Comparison of ENCODE assay signal across 11 cellular contexts in genomic region chr1:42259739-42260064, GRCh38.
DNase-seq lines count a peak whose midpoint lies in the region; ATAC-seq, FAIRE-seq and TF ChIP-seq lines count a peak whose summit lies in the region.
"Had no signal": no experiment of that assay in that cellular context is flagged by ENCODE, and none has a peak within 500 bp of the region (broad histone marks: within the 10 kb centered on the region; RNA-seq: fewer than 3 reads in every experiment).

No MANE protein-coding gene starts in this region.

- H3K27ac ChIP-seq in BLaER1 treated with 17β-estradiol and CSF1 and Interleukin-3, amounts not matched to agents 10 nM and 100 nM = peak overlapping the region in 7 of 11 experiments; percentile 1 to 33 (median 5); a peak in 6 of 22 replicates
- H3K27ac ChIP-seq in HL-60 (replicated peaks) (peak overlapping the region; percentile 14; the same call in 1 of the 2 replicates), K562 (ENCODE audit: extremely low read depth, low read depth, low read length) (peak overlapping the region; percentile 11; the same call in 1 of the 3 replicates)
- H3K27ac ChIP-seq: colonic mucosa had no signal

- in situ Hi-C loops in K562 (cut with MboI) = no loop called here

- intact Hi-C loops in K562 (cut with micrococcal nuclease) = no loop called here

- TF ChIP-seq POLR2A in K562 (conservative IDR thresholded peaks at IDR 0.05) = no peak

- TF ChIP-seq CTCF in HL-60 (IDR thresholded peaks at IDR 0.05; ENCODE audit: insufficient read depth, low read length) (no peak), K562 (IDR thresholded peaks at IDR 0.05 in 2 of 3, conservative IDR thresholded peaks at IDR 0.05 in 1 of 3; ENCODE audit: insufficient read depth in 2 of 3, low read depth in 1 of 3, low read length in 3 of 3) (no peak)

- POLR2A ChIA-PET in K562 (lab: Yijun Ruan, JAX) = interaction anchor here (1.1 kb wide), 1 partner anchor 9 kb away, joined by 3 read pairs; no protein-coding TSS in a partner anchor

- H3K4me1 Mint-ChIP-seq in naive B cell = peaks cover 26 to 61% (median 35%) of the 10 kb centered on the region in 3 donors

- ATAC-seq in K562 (no peak; the same call in 2 of the 3 replicates), naive B cell (ENCODE audit: low read depth in 2 of 2) (no peak), HG02610 (IDR thresholded peaks at IDR 0.05; ENCODE audit: unreplicated experiment) (no peak), GM21528 (IDR thresholded peaks at IDR 0.05; ENCODE audit: low FRiP score, unreplicated experiment) (no peak)

- no peak overlapping the region for H3K4me3 Mint-ChIP-seq in naive B cell

- H3K79me2 ChIP-seq in K562 (ENCODE audit: control insufficient read depth, insufficient read depth, low read length) = peaks cover 78% of the 10 kb centered on the region

- WGBS in K562 (ENCODE audit: insufficient coverage, low coverage, missing lambda C conversion rate) = 9% methylated on average over 4 of the region's 4 CpGs

- H3K4me2 ChIP-seq in BLaER1 treated with 17β-estradiol and CSF1 and Interleukin-3, amounts not matched to agents 10 nM and 100 nM = peak overlapping the region in 10 of 11 experiments; percentile 21 to 73 (median 44); a peak in 18 of 22 replicates
- H3K4me2 ChIP-seq in K562 (ENCODE audit: insufficient read depth, low read length) = no peak overlapping the region

- H4K20me1 ChIP-seq in BLaER1 treated with 17β-estradiol and CSF1 and Interleukin-3, amounts not matched to agents 10 nM and 100 nM = peaks cover 4 to 77% (median 28%) of the 10 kb centered on the region in 11 experiments; a peak in 15 of 22 replicates
- H4K20me1 ChIP-seq in K562 (replicated peaks; ENCODE audit: control insufficient read depth, insufficient read depth, low read length) = 0 out of 2 replicates have a peak, but pooled peaks cover 7% of the 10 kb centered on the region

- no peak overlapping the region for H2AFZ ChIP-seq in K562 (ENCODE audit: low read depth, low read length)

- DNase-seq in HL-60 (ENCODE audit: low read depth in 1 of 2, low spot score in 1 of 2) = no peak
- DNase-seq in K562 (ENCODE audit: extremely low read depth in 1 of 4, low spot score in 3 of 4) = no peak
- no peak for DNase-seq in naive B cell
- no peak for DNase-seq in OCI-M2 (lab: John Stamatoyannopoulos, UW; ENCODE audit: unreplicated experiment)
- no peak for DNase-seq in AML-193 (lab: John Stamatoyannopoulos, UW)
- DNase-seq: colonic mucosa, NCI-H2081 treated with DMSO at 0.1 percent for 48 hours had no signal

- H3K4me3 ChIP-seq in BLaER1 treated with 17β-estradiol and CSF1 and Interleukin-3, amounts not matched to agents 10 nM and 100 nM = no peak overlapping the region
- H3K4me3 ChIP-seq in HL-60 (replicated peaks; ENCODE audit: insufficient read depth, low read length) (no peak overlapping the region), K562 (no peak overlapping the region)
- H3K4me3 ChIP-seq: colonic mucosa had no signal

- H3K27me3 ChIP-seq in BLaER1 treated with 17β-estradiol and CSF1 and Interleukin-3, amounts not matched to agents 10 nM and 100 nM = no peaks in the 10 kb centered on the region
- H3K27me3 ChIP-seq in HL-60 (ENCODE audit: insufficient read depth, poor library complexity, severe bottlenecking) = no peaks in the 10 kb centered on the region
- H3K27me3 ChIP-seq in K562 (ENCODE audit: control insufficient read depth in 2 of 2, insufficient read depth in 2 of 2, low read length in 2 of 2) = no peaks in the 10 kb centered on the region
- H3K27me3 ChIP-seq: colonic mucosa had no signal

- no peak for FAIRE-seq in K562 (lab: Jason Lieb, UNC)
- FAIRE-seq: H1 had no signal

- H3K9me1 ChIP-seq in K562 (ENCODE audit: control insufficient read depth, insufficient read depth, low read length) = no peaks in the 10 kb centered on the region

- peaks cover 43 to 91% (median 62%) of the 10 kb centered on the region in 11 experiments for H3K36me3 ChIP-seq in BLaER1 treated with 17β-estradiol and CSF1 and Interleukin-3, amounts not matched to agents 10 nM and 100 nM
- peaks cover 33% of the 10 kb centered on the region for H3K36me3 ChIP-seq in K562 (ENCODE audit: control insufficient read depth, insufficient read depth, low read length)
- H3K36me3 ChIP-seq: colonic mucosa had no signal

- CTCF ChIA-PET in K562 (lab: Yijun Ruan, JAX; ENCODE audit: low intra/inter-chr PET ratio) = no interaction called here

- H3K9me3 ChIP-seq in BLaER1 treated with 17β-estradiol and CSF1 and Interleukin-3, amounts not matched to agents 10 nM and 100 nM (replicated peaks in 1 of 11) = peaks cover 11 to 27% (median 18%) of the 10 kb centered on the region in 11 experiments; a peak in 19 of 22 replicates
- 0 out of 2 replicates have a peak, but pooled peaks cover 2% of the 10 kb centered on the region for H3K9me3 ChIP-seq in K562 (replicated peaks; ENCODE audit: control insufficient read depth, insufficient read depth, low read depth, low read length)
- H3K9me3 ChIP-seq: colonic mucosa had no signal

- peaks cover 0 to 16% of the 10 kb centered on the region in 2 donors for H3K36me3 Mint-ChIP-seq in naive B cell

- TF ChIP-seq EP300 in K562 (IDR thresholded peaks at IDR 0.05; ENCODE audit: low read length) = no peak

- H3K9ac ChIP-seq in BLaER1 treated with 17β-estradiol and CSF1 and Interleukin-3, amounts not matched to agents 10 nM and 100 nM = 0 out of 22 replicates have a peak overlapping the region, but pooled peaks of 1 of the 11 experiments have one; percentile 8
- H3K9ac ChIP-seq in K562 (ENCODE audit: insufficient read depth in 1 of 2, low read depth in 2 of 2, low read length in 2 of 2) = no peak overlapping the region

- peak overlapping the region; percentile 4 to 49 (median 22) for H3K27ac Mint-ChIP-seq in naive B cell

- no TSS peak for BruUV-seq in K562 (replicated peaks; lab: Mats Ljungman, UMichigan)

- H3K27me3 Mint-ChIP-seq in naive B cell = no peaks in the 10 kb centered on the region

- TF ChIP-seq RAD21 in K562 (CRISPR knock-in tag; conservative IDR thresholded peaks at IDR 0.05 in 1 of 2, IDR thresholded peaks at IDR 0.05 in 1 of 2) = no peak

- peaks cover 0 to 3% (median 0%) of the 10 kb centered on the region in 7 donors for H3K9me3 Mint-ChIP-seq in naive B cell

- H3K4me1 ChIP-seq in BLaER1 treated with 17β-estradiol and CSF1 and Interleukin-3, amounts not matched to agents 10 nM and 100 nM = peaks cover 13 to 47% (median 27%) of the 10 kb centered on the region in 10 experiments
- peaks cover 4 to 19% of the 10 kb centered on the region in 2 experiments; a peak in 4 of 5 replicates for H3K4me1 ChIP-seq in K562 (replicated peaks in 1 of 2; ENCODE audit: control insufficient read depth in 2 of 2, insufficient read depth in 2 of 2, low read length in 2 of 2)
- H3K4me1 ChIP-seq: colonic mucosa had no signal

TF ChIP-seq in K562, 482 proteins besides CTCF, POLR2A, EP300 and RAD21:
- TF ChIP-seq MTA1 (IDR thresholded peaks at IDR 0.05; ENCODE audit: borderline replicate concordance) = peak; percentile 69; the same call in 1 of the 2 replicates
- peak; percentile 23; the same call in 1 of the 2 replicates for TF ChIP-seq SMARCE1 (IDR thresholded peaks at IDR 0.05)
- TF ChIP-seq ZHX1 (conservative IDR thresholded peaks at IDR 0.05; ENCODE audit: low read length) = no peak
- 0 out of 4 replicates have a peak, but pooled peaks of 1 of the 2 experiments have one; percentile 21 for TF ChIP-seq KDM1A (IDR thresholded peaks at IDR 0.05)
- TF ChIP-seq GATA2 (CRISPR knock-in tag; IDR thresholded peaks at IDR 0.05) = 0 out of 2 replicates have a peak, but pooled peaks have one; percentile 18
- TF ChIP-seq ZNF165 (CRISPR knock-in tag; IDR thresholded peaks at IDR 0.05; ENCODE audit: borderline replicate concordance) = no peak
